ENCODE assay signal across 27 cellular contexts in genomic region chr6:22101163-22101562, GRCh38.
"Had no signal": no experiment of that assay in that cellular context is flagged by ENCODE, and none has a peak within 500 bp of the region (broad histone marks: within the 10 kb centered on the region; RNA-seq: fewer than 3 reads in every experiment).

No MANE protein-coding gene starts in this region.

- H3K4me3 Mint-ChIP-seq: activated B cell treated with CpG ODN at 0.5 μM for 24 hours; activated CD4-positive, alpha-beta T cell treated with anti-CD3 and anti-CD28 coated beads, Interleukin-2, amount 10 ng/mL, durations not matched to agents 24 days and 14 days; activated CD8-positive, alpha-beta memory T cell treated with anti-CD3 and anti-CD28 coated beads, Interleukin-2, amount 10 ng/mL, durations not matched to agents 7 days and 5 days; activated naive CD8-positive, alpha-beta T cell treated with anti-CD3 and anti-CD28 coated beads, Interleukin-2, amount 50 U/mL, for 24 hours; activated T-cell treated with anti-CD3 and anti-CD28 coated beads, Interleukin-2, amount 50 U/mL, for 24 hours; T-helper 17 cell had no signal

- H3K9me3 ChIP-seq: MG63, SJSA1 had no signal

- H3K4me3 ChIP-seq: cardiac muscle cell, MG63, SJSA1 had no signal

- H3K36me3 ChIP-seq: brain microvascular endothelial cell, cardiac muscle cell, MG63, SJSA1 had no signal

- H3K27ac Mint-ChIP-seq: activated B cell treated with CpG ODN at 0.5 μM for 24 hours; activated CD4-positive, alpha-beta T cell treated with anti-CD3 and anti-CD28 coated beads, Interleukin-2, amount 10 ng/mL, durations not matched to agents 24 days and 14 days; activated CD8-positive, alpha-beta memory T cell treated with anti-CD3 and anti-CD28 coated beads, Interleukin-2, amount 10 ng/mL, durations not matched to agents 7 days and 5 days; activated naive CD4-positive, alpha-beta T cell treated with anti-CD3 and anti-CD28 coated beads, Interleukin-2, amount 50 U/mL, for 72 hours; activated naive CD8-positive, alpha-beta T cell treated with anti-CD3 and anti-CD28 coated beads, Interleukin-2, amount 50 U/mL, for 24 hours; activated T-cell treated with anti-CD3 and anti-CD28 coated beads, Interleukin-2, amount 50 U/mL, for 24 hours; T-helper 17 cell had no signal

- H3K27ac ChIP-seq: brain microvascular endothelial cell, cardiac muscle cell, SJSA1 had no signal

- H3K9me3 Mint-ChIP-seq: activated CD4-positive, alpha-beta T cell treated with anti-CD3 and anti-CD28 coated beads, Interleukin-2, amount 10 ng/mL, durations not matched to agents 24 days and 14 days had no signal

- DNase-seq: activated B cell treated with CpG ODN at 0.5 μM for 24 hours; activated CD4-positive, alpha-beta T cell treated with anti-CD3 and anti-CD28 coated beads for 1 hour; activated CD4-positive, alpha-beta T cell treated with anti-CD3 and anti-CD28 coated beads, Interleukin-2, amount 10 ng/mL, durations not matched to agents 24 days and 14 days; activated CD4-positive, alpha-beta T cell treated with anti-CD3 and anti-CD28 coated beads, Interleukin-2, amount 50 U/mL, for 48 hours; activated CD8-positive, alpha-beta memory T cell treated with anti-CD3 and anti-CD28 coated beads, Interleukin-2, amount 10 ng/mL, durations not matched to agents 7 days and 5 days; activated effector memory CD4-positive, alpha-beta T cell treated with anti-CD3 and anti-CD28 coated beads, Interleukin-2, amount 50 U/mL, for 16 hours; activated naive CD4-positive, alpha-beta T cell treated with Interleukin-2 at 50 U/mL for 16 hours; activated naive CD8-positive, alpha-beta T cell treated with anti-CD3 and anti-CD28 coated beads, Interleukin-2, amount 50 U/mL, for 24 hours; activated T-cell treated with anti-CD3 and anti-CD28 coated beads, Interleukin-2, amount 50 U/mL, for 24 hours; amygdala; brain microvascular endothelial cell; MG63; MV-4-11; NCI-H1092 treated with DMSO at 0.1 percent for 48 hours; NCI-H1436; NCI-H1694 treated with DMSO at 0.1 percent for 48 hours; NCI-H2029 treated with DMSO at 0.1 percent for 48 hours; NCI-H345; NCI-H510A; NCI-H526 treated with DMSO at 0.1 percent for 48 hours; PC-3; SHP77; T-helper 17 cell; T-helper 9 cell had no signal

- H3K36me3 Mint-ChIP-seq: activated CD8-positive, alpha-beta memory T cell treated with anti-CD3 and anti-CD28 coated beads, Interleukin-2, amount 10 ng/mL, durations not matched to agents 7 days and 5 days; activated naive CD4-positive, alpha-beta T cell treated with anti-CD3 and anti-CD28 coated beads, Interleukin-2, amount 50 U/mL, for 72 hours had no signal

- H3K4me1 Mint-ChIP-seq: activated CD8-positive, alpha-beta memory T cell treated with anti-CD3 and anti-CD28 coated beads, Interleukin-2, amount 10 ng/mL, durations not matched to agents 7 days and 5 days; T-helper 17 cell had no signal

- H3K27me3 Mint-ChIP-seq: activated B cell treated with CpG ODN at 0.5 μM for 24 hours; activated CD4-positive, alpha-beta T cell treated with anti-CD3 and anti-CD28 coated beads, Interleukin-2, amount 10 ng/mL, durations not matched to agents 24 days and 14 days; activated CD8-positive, alpha-beta memory T cell treated with anti-CD3 and anti-CD28 coated beads, Interleukin-2, amount 10 ng/mL, durations not matched to agents 7 days and 5 days; activated T-cell treated with anti-CD3 and anti-CD28 coated beads, Interleukin-2, amount 50 U/mL, for 24 hours; T-helper 17 cell had no signal

- H3K27me3 ChIP-seq: brain microvascular endothelial cell, cardiac muscle cell, MG63, SJSA1 had no signal

- ATAC-seq: activated CD8-positive, alpha-beta memory T cell treated with anti-CD3 and anti-CD28 coated beads, Interleukin-2, amount 10 ng/mL, durations not matched to agents 7 days and 5 days; activated naive CD4-positive, alpha-beta T cell treated with anti-CD3 and anti-CD28 coated beads, Interleukin-2, amount 50 U/mL, for 72 hours; activated naive CD8-positive, alpha-beta T cell treated with anti-CD3 and anti-CD28 coated beads, Interleukin-2, amount 50 U/mL, for 24 hours; PC-3; T-helper 17 cell had no signal
